Comparison of ENCODE assay signal across 23 cellular contexts in genomic region chr4:138030375-138030774, GRCh38.
"Had no signal": no experiment of that assay in that cellular context is flagged by ENCODE, and none has a peak within 500 bp of the region (broad histone marks: within the 10 kb centered on the region; RNA-seq: fewer than 3 reads in every experiment).

No MANE protein-coding gene starts in this region.

- H3K9me3 ChIP-seq: left ventricle myocardium inferior, neutrophil, right atrium auricular region, right lobe of liver, tibial nerve, uterus had no signal

- H3K36me3 ChIP-seq: left ventricle myocardium inferior, neural progenitor cell, neutrophil, right atrium auricular region, right lobe of liver, tibial nerve, uterus had no signal

- H3K4me3 ChIP-seq: left ventricle myocardium inferior, lung, neural progenitor cell, right atrium auricular region, right lobe of liver, smooth muscle cell, tibial nerve, uterus had no signal

- H3K4me1 ChIP-seq: left ventricle myocardium inferior, parathyroid adenoma, right atrium auricular region, tibial nerve, uterus had no signal

- H3K9ac ChIP-seq: neural progenitor cell, parathyroid adenoma had no signal

- H3K27me3 ChIP-seq: neural progenitor cell, right atrium auricular region, right lobe of liver, tibial nerve, uterus had no signal

- DNase-seq: islet precursor cell; left ventricle myocardium inferior; mesendoderm; naive B cell; natural killer cell; nephron progenitor cell; occipital lobe; right lobe of liver; stimulated activated CD4-positive, alpha-beta T cell treated with anti-CD3 and anti-CD28 coated beads, Interleukin-1b, Interleukin-23, amount 100 ng/mL, for 48 hours; stimulated activated CD4-positive, alpha-beta T cell treated with anti-CD3 and anti-CD28 coated beads, Interleukin-2, amount 100 ng/mL, for 48 hours; stimulated activated CD4-positive, alpha-beta T cell treated with anti-CD3 and anti-CD28 coated beads, Interleukin-4, amount 100 ng/mL, for 4 hours; stimulated activated CD8-positive, alpha-beta memory T cell treated with anti-CD3 and anti-CD28 coated beads, Interleukin-4, amount 100 ng/mL, for 48 hours; stimulated activated naive CD4-positive, alpha-beta T cell treated with Interleukin-2 at 50 U/mL for 16 hours; stimulated activated naive CD8-positive, alpha-beta T cell treated with anti-CD3 and anti-CD28 coated beads, Interleukin-15, amount 100 ng/mL, for 72 hours; substantia nigra; uterus had no signal
